Comparison of ENCODE assay signal across 19 cellular contexts in the genomic region with DNA sequence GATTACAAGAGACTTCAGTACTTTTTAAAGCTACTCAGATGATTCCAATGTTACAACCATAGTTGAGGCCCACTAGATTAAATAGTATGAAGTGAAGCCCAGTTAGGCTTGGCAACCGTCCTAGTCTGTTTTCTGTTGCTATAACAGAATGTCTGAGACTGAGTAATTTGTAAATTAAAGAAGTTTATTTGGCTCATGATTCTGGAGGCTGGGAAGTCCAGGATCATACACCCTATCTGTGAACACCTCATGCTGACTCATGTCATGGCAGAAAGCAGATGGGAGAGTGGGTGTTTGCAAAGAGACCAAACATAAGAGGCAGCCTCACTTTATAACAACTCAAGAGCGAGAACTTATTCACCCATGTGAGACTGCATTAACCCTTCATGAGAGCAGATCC.
DNase-seq lines count a peak whose midpoint lies in the region; TF ChIP-seq lines count a peak whose summit lies in the region.
"Had no signal": no experiment of that assay in that cellular context is flagged by ENCODE, and none has a peak within 500 bp of the region (broad histone marks: within the 10 kb centered on the region; RNA-seq: fewer than 3 reads in every experiment).

No MANE protein-coding gene starts in this region.

- CTCF ChIA-PET in Calu3 (lab: Charles Lee), result no interaction called here

- no peaks in the 10 kb centered on the region for H3K9me3 Mint-ChIP-seq in Calu3 (ENCODE audit: low read depth, unreplicated experiment)

- H3K36me3 Mint-ChIP-seq in Calu3 (ENCODE audit: insufficient read depth, unreplicated experiment), result peaks cover 5% of the 10 kb centered on the region
- H3K36me3 Mint-ChIP-seq: CD4-positive, CD25-positive, alpha-beta regulatory T cell had no signal

- H3K4me3 Mint-ChIP-seq in Calu3 (ENCODE audit: low read depth, unreplicated experiment), result no peak overlapping the region
- H3K4me3 Mint-ChIP-seq: CD4-positive, CD25-positive, alpha-beta regulatory T cell had no signal

- DNase-seq in NCI-H446 treated with DMSO at 0.1 percent for 48 hours (lab: John Stamatoyannopoulos, UW) (peak; percentile 1), NCI-H446 (lab: John Stamatoyannopoulos, UW) (no peak), NCI-H226 (peak; percentile 14), fibroblast of peridontal ligament (ENCODE audit: extremely low read depth) (peak; percentile 76), renal cortical epithelial cell (ENCODE audit: low read depth) (peak; percentile 38), Calu3 (no peak), mesenteric fat pad (ENCODE audit: low spot score) (no peak), islet precursor cell (no peak)
- DNase-seq: AML-193; CD4-positive, CD25-positive, alpha-beta regulatory T cell; DMS79; GF-D8; GM23248; Karpas-422; MV-4-11; NCI-H1436; NCI-H2029 treated with DMSO at 0.1 percent for 48 hours; NCI-H526; OCI-M1 had no signal

- intact Hi-C loops in Calu3 (cut with micrococcal nuclease; ENCODE audit: unreplicated experiment), result no loop called here

- BruUV-seq in Calu3 (replicated peaks; lab: Mats Ljungman, UMichigan), result no TSS peak

- H3K27ac Mint-ChIP-seq in Calu3 (ENCODE audit: unreplicated experiment), result no peak overlapping the region
- H3K27ac Mint-ChIP-seq: CD4-positive, CD25-positive, alpha-beta regulatory T cell had no signal

- TF ChIP-seq CTCF in Calu3 (IDR thresholded peaks at IDR 0.05; ENCODE audit: unreplicated experiment), result no peak

- H3K27me3 Mint-ChIP-seq in Calu3 (ENCODE audit: unreplicated experiment), result no peaks in the 10 kb centered on the region
- H3K27me3 Mint-ChIP-seq: CD4-positive, CD25-positive, alpha-beta regulatory T cell had no signal

- peaks cover 5% of the 10 kb centered on the region for H3K4me1 Mint-ChIP-seq in Calu3 (ENCODE audit: low read depth, unreplicated experiment)
- H3K4me1 Mint-ChIP-seq: CD4-positive, CD25-positive, alpha-beta regulatory T cell had no signal

Comparison
In these comparisons a context has a peak if more than half of its experiments do, and no peak if none do; other contexts are left out.
1. DNase-seq: peak in NCI-H446 treated with DMSO at 0.1 percent for 48 hours (single experiment), NCI-H226 (single experiment), fibroblast of peridontal ligament (single experiment) and renal cortical epithelial cell (single experiment); none in NCI-H446 (0 of 2), Calu3 (single experiment), mesenteric fat pad (single experiment) and islet precursor cell (single experiment).